In genomic region chr7:129635300-129636029, GRCh38 we compare ENCODE assay signal across 8 cellular contexts. TPM values are rescaled to one million over a fixed set of nuclear protein-coding genes. Genes with fewer than 3 reads are reported as not detected.
DNase-seq lines count a peak whose midpoint lies in the region; ATAC-seq, FAIRE-seq and TF ChIP-seq lines count a peak whose summit lies in the region.

No MANE protein-coding gene starts in this region.

- H3K27me3 ChIP-seq in SJCRH30 (no peaks in the 10 kb centered on the region), parathyroid adenoma (ENCODE audit: control insufficient read depth, insufficient read depth, low read length) (no peaks in the 10 kb centered on the region)

- H3K79me2 ChIP-seq in parathyroid adenoma = peaks cover 12% of the 10 kb centered on the region

- ATAC-seq in GM21619 (IDR thresholded peaks at IDR 0.05; ENCODE audit: unreplicated experiment) (peak; percentile 74), GM18907 (IDR thresholded peaks at IDR 0.05; ENCODE audit: unreplicated experiment) (no peak)

- peak; percentile 32 for FAIRE-seq in D721Med (lab: Jason Lieb, UNC)

- H3K27ac ChIP-seq in SJCRH30 (no peak overlapping the region), parathyroid adenoma (no peak overlapping the region)

- H3K4me3 ChIP-seq in SJCRH30 = no peak overlapping the region
- H3K4me3 ChIP-seq in parathyroid adenoma (ENCODE audit: low read depth, low read length) = no peak overlapping the region

- TF ChIP-seq CTCF in D721Med (IDR thresholded peaks at IDR 0.05; ENCODE audit: insufficient read depth, missing control alignments) = peak; percentile 66
- TF ChIP-seq CTCF in parathyroid adenoma (IDR thresholded peaks at IDR 0.05) = peak; percentile 56

- H3K4me2 ChIP-seq in parathyroid adenoma (ENCODE audit: low read length) = no peak overlapping the region

- H3K4me1 ChIP-seq in SJCRH30 (no peaks in the 10 kb centered on the region), parathyroid adenoma (peaks cover 2% of the 10 kb centered on the region)

- peak; percentile 25 for DNase-seq in D721Med (ENCODE audit: insufficient read length, low spot score)
- DNase-seq in M059J (ENCODE audit: low read depth) = peak; percentile 81
- peak; percentile 72 to 84 for DNase-seq in SJCRH30
- peak; percentile 50 for DNase-seq in activated gamma-delta T cell treated with anti-CD3 and anti-CD28 coated beads, Interleukin-2, amount 50 U/mL, for 16 hours (ENCODE audit: low read depth)
- peak; percentile 59 for DNase-seq in foreskin melanocyte

- H3K9me3 ChIP-seq in SJCRH30 (replicated peaks) = no peaks in the 10 kb centered on the region
- H3K9me3 ChIP-seq in parathyroid adenoma (ENCODE audit: control insufficient read depth, low read length) = no peaks in the 10 kb centered on the region

- H2AFZ ChIP-seq in parathyroid adenoma = no peak overlapping the region

- no peak overlapping the region for H3K9ac ChIP-seq in parathyroid adenoma

- H3K36me3 ChIP-seq in SJCRH30 = no peaks in the 10 kb centered on the region
- no peaks in the 10 kb centered on the region for H3K36me3 ChIP-seq in parathyroid adenoma (ENCODE audit: control insufficient read depth, insufficient read depth, low read length)

RNA-seq across cellular contexts. Expression of gene NRF1, which starts 23.9 kb away (rescaled TPM):
- 13.3 and 20.2 TPM in 2 replicates for total RNA-seq in M059J (2014; rRNA removed; shearing (Covaris generic))
- 11.8 and 14.0 TPM in 2 replicates for total RNA-seq in SJCRH30 (2014; rRNA removed; shearing (Covaris generic))

Comparison
In these comparisons a context has a peak if more than half of its experiments do, and no peak if none do; other contexts are left out.
1. DNase-seq: peak in every context shown above with its lines; median percentile 81 in M059J; 78 in SJCRH30; 59 in foreskin melanocyte; 50 in activated gamma-delta T cell treated with anti-CD3 and anti-CD28 coated beads, Interleukin-2, amount 50 U/mL, for 16 hours; 25 in D721Med.